Comparison of ENCODE assay signal across 9 cellular contexts in genomic region chr15:40807888-40808194, GRCh38. TPM values are rescaled to one million over a fixed set of nuclear protein-coding genes. Genes with fewer than 3 reads are reported as not detected.
DNase-seq lines count a peak whose midpoint lies in the region; TF ChIP-seq lines count a peak whose summit lies in the region.
"Had no signal": no experiment of that assay in that cellular context is flagged by ENCODE, and none has a peak within 500 bp of the region (broad histone marks: within the 10 kb centered on the region; RNA-seq: fewer than 3 reads in every experiment).

No MANE protein-coding gene starts in this region.

- intact Hi-C loops in posterior vena cava (cut with DNase I), result no loop called here

- H3K4me1 ChIP-seq in HUES48 (ENCODE audit: control insufficient read depth, insufficient read depth, low read length) (peaks cover 4% of the 10 kb centered on the region), mucosa of stomach (ENCODE audit: control insufficient read depth, insufficient read depth, low read length) (peaks cover 30% of the 10 kb centered on the region)

- H3K27ac ChIP-seq in 22Rv1 (peak overlapping the region; percentile 77), HUES48 (ENCODE audit: low read depth, low read length) (no peak overlapping the region)

- H3K4me3 ChIP-seq in HUES48 (ENCODE audit: low read depth, low read length) (peak overlapping the region; percentile 84), cardiac fibroblast (replicated peaks in 1 of 2; ENCODE audit: low read depth in 2 of 2, low read length in 2 of 2) (peak overlapping the region; percentile 79 to 99), mucosa of stomach (ENCODE audit: low read length) (peak overlapping the region; percentile 100)

- H3K27me3 ChIP-seq in HUES48 (ENCODE audit: control insufficient read depth, insufficient read depth, low read length) (no peaks in the 10 kb centered on the region), mucosa of stomach (ENCODE audit: control insufficient read depth, insufficient read depth, low read length) (no peaks in the 10 kb centered on the region)

- H3K9ac ChIP-seq in HUES48 (ENCODE audit: low read depth, low read length), result no peak overlapping the region; the same call in 1 of the 2 replicates
- peak overlapping the region; percentile 55 for H3K9ac ChIP-seq in mucosa of stomach (ENCODE audit: low read length)

- DNase-seq in cardiac fibroblast (ENCODE audit: low read depth in 2 of 2) (no peak), GF-D8 (lab: John Stamatoyannopoulos, UW) (no peak), NAMALWA (ENCODE audit: low spot score) (no peak), posterior vena cava (ENCODE audit: low spot score) (no peak)
- DNase-seq in stimulated activated CD4-positive, alpha-beta T cell treated with anti-CD3 and anti-CD28 coated beads, Interleukin-1b, Interleukin-23, amount 100 ng/mL, for 48 hours, result no peak

- TF ChIP-seq CTCF in 22Rv1 (IDR thresholded peaks at IDR 0.05), result no peak
- TF ChIP-seq CTCF in cardiac fibroblast (IDR thresholded peaks at IDR 0.05; ENCODE audit: low read depth, low read length), result no peak

- no peaks in the 10 kb centered on the region for H3K9me3 ChIP-seq in HUES48 (ENCODE audit: control insufficient read depth, insufficient read depth, low read length)
- H3K9me3 ChIP-seq in mucosa of stomach (ENCODE audit: control insufficient read depth, low read length), result no peaks in the 10 kb centered on the region

- peaks cover 16% of the 10 kb centered on the region for H3K36me3 ChIP-seq in HUES48 (ENCODE audit: control insufficient read depth, insufficient read depth, low read length)
- no peaks in the 10 kb centered on the region for H3K36me3 ChIP-seq in mucosa of stomach (ENCODE audit: control insufficient read depth, insufficient read depth, low read length)

RNA-seq across cellular contexts. Expression of gene DNAJC17, which starts 0.6 kb away (rescaled TPM):
- total RNA-seq in posterior vena cava, result 10 to 100 TPM; 18.3 to 22.9 TPM

RNA-seq across cellular contexts. Expression of gene ZFYVE19, which starts 1.0 kb away (rescaled TPM):
- total RNA-seq in posterior vena cava, result 1 to 10 TPM; 8.3 to 8.6 TPM

RNA-seq across cellular contexts. Expression of gene PPP1R14D, which starts 20.7 kb away (rescaled TPM):
- not detected for total RNA-seq in posterior vena cava
- total RNA-seq: lung microvascular endothelial cell had no signal

RNA-seq across cellular contexts. Expression of gene SPINT1, which starts 36.0 kb away (rescaled TPM):
- total RNA-seq in posterior vena cava, result 1 to 10 TPM; 1.7 to 3.2 TPM

RNA-seq across cellular contexts. Expression of gene C15orf62, which starts 38.1 kb away (rescaled TPM):
- total RNA-seq in posterior vena cava, result under 1 TPM; 0.10 to 0.28 TPM
